8 cellular contexts compared by ENCODE assay signal in the genomic region with DNA sequence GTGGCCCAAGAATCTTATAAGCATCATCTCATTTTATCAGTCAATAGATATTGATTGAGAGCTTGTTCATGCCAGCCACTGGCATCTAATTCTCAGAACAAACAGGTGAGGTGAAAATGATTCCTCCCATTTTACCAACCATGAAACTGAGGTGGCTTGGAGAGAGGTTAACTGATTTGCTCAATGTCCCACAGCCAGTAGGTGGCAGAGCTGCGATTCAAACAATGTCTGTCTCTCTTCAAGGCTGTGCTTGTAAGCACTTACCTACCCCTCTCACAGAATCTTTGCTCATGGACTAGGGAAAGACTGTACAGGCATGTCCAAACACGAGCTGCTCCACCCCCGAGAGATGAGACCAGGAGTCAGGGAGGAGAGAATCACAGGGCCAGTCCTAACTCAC. TPM values are rescaled to one million over a fixed set of nuclear protein-coding genes. Genes with fewer than 3 reads are reported as not detected.
DNase-seq lines count a peak whose midpoint lies in the region; ATAC-seq lines count a peak whose summit lies in the region.

No MANE protein-coding gene starts in this region.

- ATAC-seq in GM18861 (IDR thresholded peaks at IDR 0.05; ENCODE audit: unreplicated experiment): no peak

- no peaks in the 10 kb centered on the region for H3K36me3 ChIP-seq in HAP-1 (replicated peaks)

- H3K4me3 ChIP-seq in HAP-1: no peak overlapping the region

- peak; percentile 42 for DNase-seq in DMS 273 (lab: John Stamatoyannopoulos, UW; ENCODE audit: unreplicated experiment)
- DNase-seq in DMS 273 treated with DMSO at 0.1 percent for 48 hours (lab: John Stamatoyannopoulos, UW): no peak
- peak; percentile 25 to 30 for DNase-seq in HAP-1 (ENCODE audit: low spot score in 2 of 2)
- peak; percentile 59 for DNase-seq in RKO (ENCODE audit: low spot score)
- peak; percentile 69 for DNase-seq in iPS-NIHi7 (ENCODE audit: extremely low spot score)
- DNase-seq in mesenteric fat pad (ENCODE audit: low spot score): no peak
- no peak for DNase-seq in NCI-H2171 (lab: John Stamatoyannopoulos, UW)

- H3K9me3 ChIP-seq in HAP-1: no peaks in the 10 kb centered on the region

- no peaks in the 10 kb centered on the region for H3K4me1 ChIP-seq in HAP-1

- no peaks in the 10 kb centered on the region for H3K27me3 ChIP-seq in HAP-1 (ENCODE audit: low read depth)

- in situ Hi-C loops in HAP-1 (cut with MboI; ENCODE audit: low sequenced_read_pairs): no loop called here

RNA-seq across cellular contexts. Expression of gene GSX1, which starts 21.5 kb away (rescaled TPM):
- not detected for total RNA-seq in mesenteric fat pad

Comparison
In these comparisons a context has a peak if more than half of its experiments do, and no peak if none do; other contexts are left out.
1. DNase-seq: peak in DMS 273 (single experiment), HAP-1 (2 of 2), RKO (single experiment) and iPS-NIHi7 (single experiment); none in DMS 273 treated with DMSO at 0.1 percent for 48 hours (single experiment), mesenteric fat pad (single experiment) and NCI-H2171 (single experiment).